In the genomic region with DNA sequence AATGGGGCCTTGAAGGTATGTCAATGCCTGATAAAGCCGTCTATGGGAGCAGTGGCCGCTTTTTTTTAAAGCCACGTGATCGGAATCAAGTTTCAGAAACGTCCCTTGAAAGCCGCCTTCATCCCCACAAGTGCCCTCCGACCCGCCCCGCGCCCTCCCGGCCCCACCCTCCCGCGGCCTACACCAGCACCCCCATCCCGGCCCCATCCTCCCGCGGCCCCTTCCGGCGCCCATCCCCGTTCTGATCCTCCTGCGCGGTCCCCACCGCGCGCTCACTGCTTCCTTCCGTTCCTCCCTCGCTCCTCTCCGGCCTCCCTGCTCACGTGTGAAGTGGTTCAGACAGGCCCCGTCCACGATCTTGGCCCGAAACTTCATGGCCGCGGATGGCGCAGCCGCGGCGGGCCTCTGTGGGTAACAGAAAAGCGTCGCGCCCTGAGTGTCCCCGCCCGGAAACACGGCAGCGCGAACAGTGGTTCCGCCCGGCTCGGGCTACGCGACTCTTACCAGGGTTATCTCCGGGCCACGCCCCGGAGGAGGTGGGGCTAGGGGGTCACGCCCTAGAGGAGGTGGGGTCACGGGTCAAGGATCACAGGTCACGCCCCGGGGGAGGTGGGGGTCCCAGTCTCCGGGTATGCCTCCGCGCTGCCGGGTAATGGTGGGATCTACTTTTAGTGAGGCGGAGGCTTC, we compare ENCODE assay signal across 8 cellular contexts. TPM values are rescaled to one million over a fixed set of nuclear protein-coding genes. Genes with fewer than 3 reads are reported as not detected.
DNase-seq lines count a peak whose midpoint lies in the region; ATAC-seq, FAIRE-seq and TF ChIP-seq lines count a peak whose summit lies in the region.

HUS1 (minus strand) TSS at position 471 of the 687 bp plus-strand sequence; CDS start at position 375, 96 bp downstream.

- POLR2A ChIA-PET in endothelial cell of umbilical vein (lab: Charles Lee), result no interaction called here

- CTCF ChIA-PET in endothelial cell of umbilical vein (lab: Charles Lee), result interaction anchor here (1.1 to 1.7 kb wide), 4 partner anchors 10 to 176 kb away, joined by 3 to 6 read pairs (median 4); no protein-coding TSS in a partner anchor

- no peaks in the 10 kb centered on the region for H3K9me1 ChIP-seq in endothelial cell of umbilical vein (replicated peaks; ENCODE audit: control insufficient read depth, extremely low read depth, insufficient read depth, low read length)

- H3K4me3 ChIP-seq in HUES64 (ENCODE audit: low read length), result peak within 1 kb of the TSS; percentile 65
- H3K4me3 ChIP-seq in OCI-LY3 (ENCODE audit: low read length), result peak within 1 kb of the TSS; percentile 98
- peak within 1 kb of the TSS; percentile 70 to 93 (median 89) for H3K4me3 ChIP-seq in endothelial cell of umbilical vein (replicated peaks in 1 of 3; ENCODE audit: insufficient read depth in 1 of 3, low read depth in 1 of 3, low read length in 3 of 3)

- TSS peak; percentile 16 for BruUV-seq in endothelial cell of umbilical vein (replicated peaks; lab: Mats Ljungman, UMichigan)

- under 1% methylated on average over 59 of the region's 62 CpGs for WGBS in HUES64

- H3K4me2 ChIP-seq in OCI-LY3 (ENCODE audit: low read length), result peak within 1 kb of the TSS; percentile 93
- H3K4me2 ChIP-seq in endothelial cell of umbilical vein (ENCODE audit: insufficient read depth, low read length), result peak within 1 kb of the TSS; percentile 99

- ATAC-seq in GM21515 (IDR thresholded peaks at IDR 0.05; ENCODE audit: unreplicated experiment), result peak; percentile 99

- H3K27ac ChIP-seq in HUES64 (ENCODE audit: low read depth, low read length) (peak within 1 kb of the TSS; percentile 98), OCI-LY3 (ENCODE audit: low read length) (peak within 1 kb of the TSS; percentile 79), endothelial cell of umbilical vein (ENCODE audit: insufficient read depth, low read depth, low read length) (peak within 1 kb of the TSS; percentile 46)

- no peak for FAIRE-seq in endothelial cell of umbilical vein (lab: Jason Lieb, UNC)

- H3K4me1 ChIP-seq in HUES64 (ENCODE audit: insufficient read depth, low read length) (peaks cover 5% of the 10 kb centered on the region; the same call in 1 of the 2 replicates), OCI-LY3 (ENCODE audit: low read length) (peaks cover 12% of the 10 kb centered on the region), endothelial cell of umbilical vein (ENCODE audit: control insufficient read depth, extremely low read depth, insufficient read depth, low read length) (peaks cover 11% of the 10 kb centered on the region)

- H2AFZ ChIP-seq in OCI-LY3 (ENCODE audit: low read depth, low read length) (peak within 1 kb of the TSS; percentile 76), endothelial cell of umbilical vein (ENCODE audit: low read depth, low read length) (peak within 1 kb of the TSS; percentile 45)

- peak; percentile 43 for TF ChIP-seq POLR2A in endothelial cell of umbilical vein (IDR thresholded peaks at IDR 0.05; ENCODE audit: low read depth, low read length)

- DNase-seq in DMS 273 (lab: John Stamatoyannopoulos, UW; ENCODE audit: unreplicated experiment), result peak; percentile 99
- peak; percentile 95 for DNase-seq in activated CD8-positive, alpha-beta memory T cell treated with anti-CD3 and anti-CD28 coated beads, Interleukin-2, amount 50 U/mL, for 48 hours
- DNase-seq in endothelial cell of umbilical vein (ENCODE audit: low read depth, low spot score), result peak; percentile 52
- DNase-seq in midbrain (lab: John Stamatoyannopoulos, UW), result peak; percentile 93
- peak; percentile 78 to 83 for DNase-seq in stimulated activated CD8-positive, alpha-beta memory T cell treated with anti-CD3 and anti-CD28 coated beads, Interleukin-2, amount 100 ng/mL, for 1 hour (ENCODE audit: low read depth in 2 of 2)

- H3K9me3 ChIP-seq in HUES64 (ENCODE audit: insufficient read depth, low read depth, low read length), result no peaks in the 10 kb centered on the region
- no peaks in the 10 kb centered on the region for H3K9me3 ChIP-seq in OCI-LY3 (ENCODE audit: insufficient read depth, low read length)
- H3K9me3 ChIP-seq in endothelial cell of umbilical vein (replicated peaks; ENCODE audit: control insufficient read depth, insufficient read depth, low read length), result no peaks in the 10 kb centered on the region

- H3K9ac ChIP-seq in HUES64 (ENCODE audit: low read depth, low read length) (peak within 1 kb of the TSS; percentile 95), OCI-LY3 (ENCODE audit: low read length) (peak within 1 kb of the TSS; percentile 96), endothelial cell of umbilical vein (replicated peaks; ENCODE audit: extremely low read depth, insufficient read depth, low read length) (peak within 1 kb of the TSS; percentile 85)

- peaks cover 42% of the 10 kb centered on the region for H3K36me3 ChIP-seq in HUES64 (ENCODE audit: insufficient read depth, low read length)
- peaks cover 32% of the 10 kb centered on the region for H3K36me3 ChIP-seq in OCI-LY3 (replicated peaks; ENCODE audit: low read depth, low read length)
- peaks cover 15 to 17% of the 10 kb centered on the region in 2 experiments for H3K36me3 ChIP-seq in endothelial cell of umbilical vein (ENCODE audit: control insufficient read depth in 2 of 2, extremely low read depth in 1 of 2, insufficient read depth in 2 of 2, low read length in 2 of 2)

- H3K79me2 ChIP-seq in OCI-LY3 (ENCODE audit: low read length), result peaks cover 13% of the 10 kb centered on the region
- peaks cover 12% of the 10 kb centered on the region for H3K79me2 ChIP-seq in endothelial cell of umbilical vein (ENCODE audit: control insufficient read depth, insufficient read depth, low read length)

- intact Hi-C loops in endothelial cell of umbilical vein (cut with micrococcal nuclease), result loop anchor here (1.0 to 2.0 kb wide), 4 partner anchors 12 to 109 kb away; no protein-coding TSS in a partner anchor

- dilution Hi-C loops in endothelial cell of umbilical vein (cut with MboI; ENCODE audit: extremely low pct_ligation_motif_present, low sequenced_read_pairs), result no loop called here

- TF ChIP-seq CTCF in OCI-LY3 (IDR thresholded peaks at IDR 0.05; ENCODE audit: low read depth, low read length) (no peak), endothelial cell of umbilical vein (IDR thresholded peaks at IDR 0.05; ENCODE audit: extremely low read depth in 1 of 2, insufficient read depth in 1 of 2, low read depth in 1 of 2, low read length in 2 of 2) (no peak)

- H4K20me1 ChIP-seq in OCI-LY3 (ENCODE audit: insufficient read depth, low read length) (no peaks in the 10 kb centered on the region), endothelial cell of umbilical vein (replicated peaks; ENCODE audit: control insufficient read depth, extremely low read depth, insufficient read depth, low read length) (no peaks in the 10 kb centered on the region)

- H3K27me3 ChIP-seq in HUES64 (ENCODE audit: insufficient read depth, low read length) (no peaks in the 10 kb centered on the region), OCI-LY3 (ENCODE audit: low read depth, low read length) (no peaks in the 10 kb centered on the region; the same call in 1 of the 2 replicates), endothelial cell of umbilical vein (ENCODE audit: control insufficient read depth in 2 of 2, insufficient read depth in 2 of 2, low read length in 2 of 2) (peaks cover 0 to 4% of the 10 kb centered on the region in 2 experiments)

TF ChIP-seq in endothelial cell of umbilical vein, 7 proteins besides CTCF, POLR2A, EP300 and RAD21:
- TF ChIP-seq JUN (IDR thresholded peaks at IDR 0.05; ENCODE audit: borderline replicate concordance, insufficient read depth, insufficient read length, low read depth) (no peak), POLR2AphosphoS5 (IDR thresholded peaks at IDR 0.05; ENCODE audit: insufficient read depth, low read depth, low read length) (peak; percentile 55), MYC (IDR thresholded peaks at IDR 0.05; ENCODE audit: low read depth, low read length) (no peak), FOS (IDR thresholded peaks at IDR 0.05; ENCODE audit: borderline replicate concordance, insufficient read depth, low read length) (peak; percentile 8), EZH2 (IDR thresholded peaks at IDR 0.05; ENCODE audit: borderline replicate concordance, low read depth, low read length, severe bottlenecking) (no peak), GATA2 (IDR thresholded peaks at IDR 0.05; ENCODE audit: insufficient read depth, insufficient read length, low read depth, low read length) (no peak)
- TF ChIP-seq, protein P1, sequence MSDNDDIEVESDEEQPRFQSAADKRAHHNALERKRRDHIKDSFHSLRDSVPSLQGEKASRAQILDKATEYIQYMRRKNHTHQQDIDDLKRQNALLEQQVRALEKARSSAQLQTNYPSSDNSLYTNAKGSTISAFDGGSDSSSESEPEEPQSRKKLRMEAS (IDR thresholded peaks at IDR 0.05; ENCODE audit: insufficient read depth, insufficient read length), result no peak
TF ChIP-seq in endothelial cell of umbilical vein: peak in this region for 2.

RNA-seq across cellular contexts. Expression of gene HUS1, which starts in this region (rescaled TPM):
- 17.2 TPM for polyA plus RNA-seq in HUES64 (2013, experiment 1 of 2)
- polyA plus RNA-seq in HUES64 (2013, experiment 2 of 2), result 18.4 TPM
- total RNA-seq in endothelial cell of umbilical vein, result 45.0 and 49.7 TPM in 2 replicates
- 18.1 and 21.4 TPM in 2 replicates for polyA plus RNA-seq in endothelial cell of umbilical vein
- polyA plus RNA-seq in endothelial cell of umbilical vein (2011; cell fraction: cytosol; rRNA removed), result 17.4 and 17.9 TPM in 2 replicates
- 27.3 and 46.3 TPM in 2 replicates for polyA plus RNA-seq in endothelial cell of umbilical vein (2011; cell fraction: nucleus; rRNA removed)
- polyA plus RNA-seq in endothelial cell of umbilical vein (2012), result 19.3 and 30.9 TPM in 2 replicates
- polyA minus RNA-seq in endothelial cell of umbilical vein, result 37.9 and 40.1 TPM in 2 replicates
- polyA minus RNA-seq in endothelial cell of umbilical vein (2011; cell fraction: cytosol; rRNA and poly(A)+ RNA removed), result 21.1 TPM
- polyA minus RNA-seq in endothelial cell of umbilical vein (2011; cell fraction: nucleus; rRNA and poly(A)+ RNA removed), result 32.8 and 43.9 TPM in 2 replicates

Comparison
In these comparisons a context has a peak if more than half of its experiments do, and no peak if none do; other contexts are left out.
1. Peak in every context shown above with its lines: DNase-seq, ATAC-seq, H3K4me3 ChIP-seq and H3K27ac ChIP-seq.
2. H3K27ac ChIP-seq: peak in every context shown above with its lines; median percentile 98 in HUES64; 79 in OCI-LY3; 46 in endothelial cell of umbilical vein.